In the genomic region with DNA sequence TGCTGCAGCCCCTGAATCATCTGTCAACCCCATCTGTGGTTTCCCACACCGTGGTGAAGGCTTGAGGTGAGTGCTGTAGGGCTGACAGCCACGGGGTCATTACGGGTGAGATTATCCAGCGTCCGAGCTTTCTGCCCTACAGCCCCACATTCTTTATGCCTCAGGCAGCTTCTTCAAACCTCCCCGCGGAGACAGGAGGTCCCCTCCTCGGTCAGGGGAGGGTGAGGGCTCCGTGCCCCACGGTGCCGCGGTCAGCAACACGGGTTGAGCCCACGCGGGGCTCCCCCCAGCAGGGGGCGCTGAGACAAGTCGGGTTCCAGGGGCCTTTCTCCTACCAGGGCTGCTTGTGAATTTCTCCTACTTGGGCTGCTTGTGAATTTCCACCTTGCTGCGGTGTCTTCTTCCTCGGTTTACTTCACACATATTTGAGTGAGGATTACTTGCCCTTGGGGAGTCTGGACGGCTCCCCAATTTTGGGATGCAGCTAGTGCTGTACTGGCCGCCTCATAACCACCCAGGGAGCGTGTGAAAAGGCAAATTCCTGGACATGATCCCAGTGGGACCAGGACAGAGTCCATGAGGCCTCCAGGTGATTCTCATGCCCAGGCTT, we compare ENCODE assay signal across 8 cellular contexts. TPM values are rescaled to one million over a fixed set of nuclear protein-coding genes. Genes with fewer than 3 reads are reported as not detected.
A peak's percentile ranks its signal among the peaks of the same experiment; 100 is the strongest.
DNase-seq lines count a peak whose midpoint lies in the region; ATAC-seq and TF ChIP-seq lines count a peak whose summit lies in the region.

No MANE protein-coding gene starts in this region.

- intact Hi-C loops in dorsolateral prefrontal cortex (cut with DNase I): no loop called here

- no peak overlapping the region for H3K27ac ChIP-seq in dorsolateral prefrontal cortex

- peak; percentile 85 to 96 for ATAC-seq in naive thymus-derived CD8-positive, alpha-beta T cell
- no peak for ATAC-seq in GM21786 (IDR thresholded peaks at IDR 0.05; ENCODE audit: unreplicated experiment)

- peak overlapping the region in 1 of 10 donors; percentile 14 for H3K27ac Mint-ChIP-seq in naive thymus-derived CD8-positive, alpha-beta T cell

- H3K4me3 Mint-ChIP-seq in naive thymus-derived CD8-positive, alpha-beta T cell: peak overlapping the region in 4 of 10 donors; percentile 5 to 27 (median 21)

- H3K4me1 Mint-ChIP-seq in naive thymus-derived CD8-positive, alpha-beta T cell: peaks cover 0 to 6% (median 3%) of the 10 kb centered on the region in 4 donors

- peak; percentile 33 to 89 (median 77) for TF ChIP-seq CTCF in dorsolateral prefrontal cortex (IDR thresholded peaks at IDR 0.05 in 54 of 56, conservative IDR thresholded peaks at IDR 0.05 in 2 of 56; ENCODE audit: low read depth in 1 of 56, partially characterized antibody in 56 of 56)

- no peaks in the 10 kb centered on the region for H3K9me3 Mint-ChIP-seq in naive thymus-derived CD8-positive, alpha-beta T cell

- POLR2A ChIA-PET in naive thymus-derived CD8-positive, alpha-beta T cell (lab: Charles Lee): interaction anchor here (1.5 kb wide), 1 partner anchor 132 kb away, joined by 3 read pairs; no protein-coding TSS in a partner anchor

- H3K27me3 Mint-ChIP-seq in naive thymus-derived CD8-positive, alpha-beta T cell: peaks cover 0 to 11% (median 9%) of the 10 kb centered on the region in 5 donors

- peaks cover 0 to 4% (median 0%) of the 10 kb centered on the region in 3 donors for H3K36me3 Mint-ChIP-seq in naive thymus-derived CD8-positive, alpha-beta T cell

- DNase-seq in AG08396 (ENCODE audit: low spot score) (peak; percentile 67), HK-2 (ENCODE audit: unreplicated experiment) (peak; percentile 46), dorsolateral prefrontal cortex (peak in 3 of 10 donors; percentile 32 to 68 (median 51)), NCI-H1105 (lab: John Stamatoyannopoulos, UW) (no peak)
- peak; percentile 70 for DNase-seq in activated CD4-positive, alpha-beta T cell treated with anti-CD3 and anti-CD28 coated beads for 48 hours
- DNase-seq in naive thymus-derived CD8-positive, alpha-beta T cell: peak; percentile 29 to 78 (median 59)
- DNase-seq in stimulated activated naive CD4-positive, alpha-beta T cell (lab: John Stamatoyannopoulos, UW): peak; percentile 18 to 66 (median 38)

- H3K27me3 ChIP-seq in dorsolateral prefrontal cortex: no peaks in the 10 kb centered on the region

- H3K4me3 ChIP-seq in dorsolateral prefrontal cortex: peak overlapping the region in 2 of 59 donors; percentile 13 to 15

RNA-seq across cellular contexts. Expression of a gene that starts 18.1 kb away (rescaled TPM):
- total RNA-seq in dorsolateral prefrontal cortex: 10 to 100 TPM in 1 of 120 experiments, 1 to 10 TPM in 40, under 1 TPM in 79; 0.27 to 16.6 (median 0.80) TPM
- total RNA-seq in naive thymus-derived CD8-positive, alpha-beta T cell: not detected
- polyA plus RNA-seq in naive thymus-derived CD8-positive, alpha-beta T cell: not detected

RNA-seq across cellular contexts. Expression of a gene that starts 48.9 kb away (rescaled TPM):
- total RNA-seq in dorsolateral prefrontal cortex: 10 to 100 TPM; 41.0 to 97.0 (median 58.6) TPM
- total RNA-seq in naive thymus-derived CD8-positive, alpha-beta T cell: 100 to 1,000 TPM in 1 of 2 experiments, 10 to 100 TPM in 1; 86.8 to 107 TPM
- 100 to 1,000 TPM in 1 of 3 donors, 10 to 100 TPM in 2; 42.9 to 114 (median 65.1) TPM for polyA plus RNA-seq in naive thymus-derived CD8-positive, alpha-beta T cell

RNA-seq across cellular contexts. Expression of a gene that starts 49.9 kb away (rescaled TPM):
- under 1 TPM in 2 of 120 experiments, not detected in 118; 0.33 to 0.63 TPM for total RNA-seq in dorsolateral prefrontal cortex
- total RNA-seq in naive thymus-derived CD8-positive, alpha-beta T cell: not detected
- polyA plus RNA-seq in naive thymus-derived CD8-positive, alpha-beta T cell: not detected
